ENCODE assay signal across 2 cellular contexts in the genomic region with DNA sequence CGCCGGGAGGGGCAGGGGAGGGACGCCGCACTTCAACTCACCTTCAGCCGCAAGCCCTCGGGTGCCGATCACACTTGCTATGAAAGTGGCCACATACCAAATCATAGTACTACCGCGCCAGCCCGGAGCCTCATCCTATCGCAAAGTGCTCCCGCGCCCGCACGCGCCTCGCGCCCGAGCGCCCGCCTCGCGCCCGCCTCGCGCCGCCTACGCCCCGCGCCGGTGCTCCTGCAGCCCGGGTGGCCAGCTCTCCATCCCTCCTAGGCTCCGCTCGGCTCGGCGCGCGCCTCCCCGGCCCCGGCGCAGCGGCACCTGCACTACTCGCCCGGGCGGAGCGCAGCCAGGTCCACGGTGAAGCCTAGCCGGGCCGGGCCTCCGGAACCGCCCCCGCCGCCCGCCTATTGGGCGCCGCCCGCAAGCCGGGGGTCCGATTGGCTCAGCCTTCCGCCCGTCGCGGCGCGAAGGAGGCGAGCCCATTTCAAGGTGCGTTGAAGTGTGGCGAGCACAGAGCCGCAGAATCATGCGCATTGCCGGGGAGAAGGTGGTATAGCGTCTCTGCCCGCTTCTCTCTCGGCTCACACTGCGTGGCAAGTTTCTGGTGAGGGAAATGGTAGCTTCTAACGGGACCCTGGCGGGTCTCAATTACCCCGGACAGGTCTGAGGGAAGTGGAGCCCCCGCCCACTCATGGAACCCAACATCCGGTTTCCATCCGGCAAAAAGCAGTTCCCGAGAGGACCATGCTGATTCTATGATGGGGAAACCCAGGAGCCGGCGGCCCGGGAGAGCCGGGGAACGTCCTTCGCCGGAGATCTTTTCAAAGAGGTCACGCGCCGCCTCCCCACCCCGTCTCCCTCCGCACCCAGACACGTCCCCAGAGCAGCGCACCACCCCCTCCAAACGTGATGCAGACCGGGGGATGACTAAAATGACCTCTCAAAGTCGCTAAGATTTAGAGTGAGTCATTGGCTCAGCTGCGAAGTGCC.
TF ChIP-seq lines count a peak whose summit lies in the region.

A gene with protein sequence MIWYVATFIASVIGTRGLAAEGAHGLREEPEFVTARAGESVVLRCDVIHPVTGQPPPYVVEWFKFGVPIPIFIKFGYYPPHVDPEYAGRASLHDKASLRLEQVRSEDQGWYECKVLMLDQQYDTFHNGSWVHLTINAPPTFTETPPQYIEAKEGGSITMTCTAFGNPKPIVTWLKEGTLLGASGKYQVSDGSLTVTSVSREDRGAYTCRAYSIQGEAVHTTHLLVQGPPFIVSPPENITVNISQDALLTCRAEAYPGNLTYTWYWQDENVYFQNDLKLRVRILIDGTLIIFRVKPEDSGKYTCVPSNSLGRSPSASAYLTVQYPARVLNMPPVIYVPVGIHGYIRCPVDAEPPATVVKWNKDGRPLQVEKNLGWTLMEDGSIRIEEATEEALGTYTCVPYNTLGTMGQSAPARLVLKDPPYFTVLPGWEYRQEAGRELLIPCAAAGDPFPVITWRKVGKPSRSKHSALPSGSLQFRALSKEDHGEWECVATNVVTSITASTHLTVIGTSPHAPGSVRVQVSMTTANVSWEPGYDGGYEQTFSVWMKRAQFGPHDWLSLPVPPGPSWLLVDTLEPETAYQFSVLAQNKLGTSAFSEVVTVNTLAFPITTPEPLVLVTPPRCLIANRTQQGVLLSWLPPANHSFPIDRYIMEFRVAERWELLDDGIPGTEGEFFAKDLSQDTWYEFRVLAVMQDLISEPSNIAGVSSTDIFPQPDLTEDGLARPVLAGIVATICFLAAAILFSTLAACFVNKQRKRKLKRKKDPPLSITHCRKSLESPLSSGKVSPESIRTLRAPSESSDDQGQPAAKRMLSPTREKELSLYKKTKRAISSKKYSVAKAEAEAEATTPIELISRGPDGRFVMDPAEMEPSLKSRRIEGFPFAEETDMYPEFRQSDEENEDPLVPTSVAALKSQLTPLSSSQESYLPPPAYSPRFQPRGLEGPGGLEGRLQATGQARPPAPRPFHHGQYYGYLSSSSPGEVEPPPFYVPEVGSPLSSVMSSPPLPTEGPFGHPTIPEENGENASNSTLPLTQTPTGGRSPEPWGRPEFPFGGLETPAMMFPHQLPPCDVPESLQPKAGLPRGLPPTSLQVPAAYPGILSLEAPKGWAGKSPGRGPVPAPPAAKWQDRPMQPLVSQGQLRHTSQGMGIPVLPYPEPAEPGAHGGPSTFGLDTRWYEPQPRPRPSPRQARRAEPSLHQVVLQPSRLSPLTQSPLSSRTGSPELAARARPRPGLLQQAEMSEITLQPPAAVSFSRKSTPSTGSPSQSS (N-terminal part only) (minus strand): TSS at position 319 of the 984 bp plus-strand sequence. CDS start 214 bp downstream, at position 105.

TF ChIP-seq in GM23338, 12 proteins besides CTCF, POLR2A, EP300 and RAD21 (continues in another document):
- no peak for TF ChIP-seq EZH2phosphoT487 (IDR thresholded peaks at IDR 0.05; ENCODE audit: unreplicated experiment)
- TF ChIP-seq, protein P1, sequence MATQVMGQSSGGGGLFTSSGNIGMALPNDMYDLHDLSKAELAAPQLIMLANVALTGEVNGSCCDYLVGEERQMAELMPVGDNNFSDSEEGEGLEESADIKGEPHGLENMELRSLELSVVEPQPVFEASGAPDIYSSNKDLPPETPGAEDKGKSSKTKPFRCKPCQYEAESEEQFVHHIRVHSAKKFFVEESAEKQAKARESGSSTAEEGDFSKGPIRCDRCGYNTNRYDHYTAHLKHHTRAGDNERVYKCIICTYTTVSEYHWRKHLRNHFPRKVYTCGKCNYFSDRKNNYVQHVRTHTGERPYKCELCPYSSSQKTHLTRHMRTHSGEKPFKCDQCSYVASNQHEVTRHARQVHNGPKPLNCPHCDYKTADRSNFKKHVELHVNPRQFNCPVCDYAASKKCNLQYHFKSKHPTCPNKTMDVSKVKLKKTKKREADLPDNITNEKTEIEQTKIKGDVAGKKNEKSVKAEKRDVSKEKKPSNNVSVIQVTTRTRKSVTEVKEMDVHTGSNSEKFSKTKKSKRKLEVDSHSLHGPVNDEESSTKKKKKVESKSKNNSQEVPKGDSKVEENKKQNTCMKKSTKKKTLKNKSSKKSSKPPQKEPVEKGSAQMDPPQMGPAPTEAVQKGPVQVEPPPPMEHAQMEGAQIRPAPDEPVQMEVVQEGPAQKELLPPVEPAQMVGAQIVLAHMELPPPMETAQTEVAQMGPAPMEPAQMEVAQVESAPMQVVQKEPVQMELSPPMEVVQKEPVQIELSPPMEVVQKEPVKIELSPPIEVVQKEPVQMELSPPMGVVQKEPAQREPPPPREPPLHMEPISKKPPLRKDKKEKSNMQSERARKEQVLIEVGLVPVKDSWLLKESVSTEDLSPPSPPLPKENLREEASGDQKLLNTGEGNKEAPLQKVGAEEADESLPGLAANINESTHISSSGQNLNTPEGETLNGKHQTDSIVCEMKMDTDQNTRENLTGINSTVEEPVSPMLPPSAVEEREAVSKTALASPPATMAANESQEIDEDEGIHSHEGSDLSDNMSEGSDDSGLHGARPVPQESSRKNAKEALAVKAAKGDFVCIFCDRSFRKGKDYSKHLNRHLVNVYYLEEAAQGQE (IDR thresholded peaks at IDR 0.05; ENCODE audit: unreplicated experiment), result no peak

TF ChIP-seq in K562, 482 proteins besides CTCF, POLR2A, EP300 and RAD21:
- TF ChIP-seq BRD9 (IDR thresholded peaks at IDR 0.05; ENCODE audit: low read depth, partially characterized antibody) (no peak), SAP30 (IDR thresholded peaks at IDR 0.05; ENCODE audit: borderline replicate concordance, insufficient read depth, low read depth, low read length, poor library complexity, severe bottlenecking) (no peak), MED1 (CRISPR knock-in tag; IDR thresholded peaks at IDR 0.05; ENCODE audit: borderline replicate concordance) (no peak), HNRNPL (IDR thresholded peaks at IDR 0.05; ENCODE audit: low read depth, low read length) (no peak), PURB (CRISPR knock-in tag; IDR thresholded peaks at IDR 0.05; ENCODE audit: low read depth) (no peak), POLR2B (IDR thresholded peaks at IDR 0.05; ENCODE audit: low read depth, partially characterized antibody) (no peak), CREBBP (IDR thresholded peaks at IDR 0.05; ENCODE audit: low read depth, low read length) (no peak), SETDB1 (IDR thresholded peaks at IDR 0.05; ENCODE audit: low read length) (no peak), NFYB (IDR thresholded peaks at IDR 0.05; ENCODE audit: extremely low read depth, insufficient read length) (peak; percentile 42), ZNF253 (CRISPR knock-in tag; conservative IDR thresholded peaks at IDR 0.05) (no peak), RBBP5 (IDR thresholded peaks at IDR 0.05; ENCODE audit: borderline replicate concordance, insufficient read depth, low read length, poor library complexity, severe bottlenecking) (no peak), RBM25 (IDR thresholded peaks at IDR 0.05; ENCODE audit: low read depth, low read length, severe bottlenecking) (peak; percentile 80), ZNF780A (CRISPR knock-in tag; IDR thresholded peaks at IDR 0.05) (no peak), TCF3 (CRISPR knock-in tag; IDR thresholded peaks at IDR 0.05) (no peak), TEAD2 (tag; IDR thresholded peaks at IDR 0.05) (no peak)
- TF ChIP-seq, protein P2, sequence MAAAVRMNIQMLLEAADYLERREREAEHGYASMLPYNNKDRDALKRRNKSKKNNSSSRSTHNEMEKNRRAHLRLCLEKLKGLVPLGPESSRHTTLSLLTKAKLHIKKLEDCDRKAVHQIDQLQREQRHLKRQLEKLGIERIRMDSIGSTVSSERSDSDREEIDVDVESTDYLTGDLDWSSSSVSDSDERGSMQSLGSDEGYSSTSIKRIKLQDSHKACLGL (CRISPR knock-in tag; IDR thresholded peaks at IDR 0.05; ENCODE audit: borderline replicate concordance, poor library complexity, severe bottlenecking), result no peak
- TF ChIP-seq, protein P3, sequence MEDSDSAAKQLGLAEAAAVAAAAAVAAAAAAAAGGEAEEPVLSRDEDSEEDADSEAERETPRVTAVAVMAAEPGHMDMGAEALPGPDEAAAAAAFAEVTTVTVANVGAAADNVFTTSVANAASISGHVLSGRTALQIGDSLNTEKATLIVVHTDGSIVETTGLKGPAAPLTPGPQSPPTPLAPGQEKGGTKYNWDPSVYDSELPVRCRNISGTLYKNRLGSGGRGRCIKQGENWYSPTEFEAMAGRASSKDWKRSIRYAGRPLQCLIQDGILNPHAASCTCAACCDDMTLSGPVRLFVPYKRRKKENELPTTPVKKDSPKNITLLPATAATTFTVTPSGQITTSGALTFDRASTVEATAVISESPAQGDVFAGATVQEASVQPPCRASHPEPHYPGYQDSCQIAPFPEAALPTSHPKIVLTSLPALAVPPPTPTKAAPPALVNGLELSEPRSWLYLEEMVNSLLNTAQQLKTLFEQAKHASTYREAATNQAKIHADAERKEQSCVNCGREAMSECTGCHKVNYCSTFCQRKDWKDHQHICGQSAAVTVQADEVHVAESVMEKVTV (CRISPR knock-in tag; IDR thresholded peaks at IDR 0.05), result no peak
- TF ChIP-seq, protein P4, sequence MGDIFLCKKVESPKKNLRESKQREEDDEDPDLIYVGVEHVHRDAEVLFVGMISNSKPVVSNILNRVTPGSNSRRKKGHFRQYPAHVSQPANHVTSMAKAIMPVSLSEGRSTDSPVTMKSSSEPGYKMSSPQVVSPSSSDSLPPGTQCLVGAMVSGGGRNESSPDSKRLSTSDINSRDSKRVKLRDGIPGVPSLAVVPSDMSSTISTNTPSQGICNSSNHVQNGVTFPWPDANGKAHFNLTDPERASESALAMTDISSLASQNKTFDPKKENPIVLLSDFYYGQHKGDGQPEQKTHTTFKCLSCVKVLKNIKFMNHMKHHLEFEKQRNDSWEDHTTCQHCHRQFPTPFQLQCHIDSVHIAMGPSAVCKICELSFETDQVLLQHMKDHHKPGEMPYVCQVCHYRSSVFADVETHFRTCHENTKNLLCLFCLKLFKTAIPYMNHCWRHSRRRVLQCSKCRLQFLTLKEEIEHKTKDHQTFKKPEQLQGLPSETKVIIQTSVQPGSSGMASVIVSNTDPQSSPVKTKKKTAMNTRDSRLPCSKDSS (IDR thresholded peaks at IDR 0.05; ENCODE audit: low read depth, partially characterized antibody), result no peak
- TF ChIP-seq, protein P5, sequence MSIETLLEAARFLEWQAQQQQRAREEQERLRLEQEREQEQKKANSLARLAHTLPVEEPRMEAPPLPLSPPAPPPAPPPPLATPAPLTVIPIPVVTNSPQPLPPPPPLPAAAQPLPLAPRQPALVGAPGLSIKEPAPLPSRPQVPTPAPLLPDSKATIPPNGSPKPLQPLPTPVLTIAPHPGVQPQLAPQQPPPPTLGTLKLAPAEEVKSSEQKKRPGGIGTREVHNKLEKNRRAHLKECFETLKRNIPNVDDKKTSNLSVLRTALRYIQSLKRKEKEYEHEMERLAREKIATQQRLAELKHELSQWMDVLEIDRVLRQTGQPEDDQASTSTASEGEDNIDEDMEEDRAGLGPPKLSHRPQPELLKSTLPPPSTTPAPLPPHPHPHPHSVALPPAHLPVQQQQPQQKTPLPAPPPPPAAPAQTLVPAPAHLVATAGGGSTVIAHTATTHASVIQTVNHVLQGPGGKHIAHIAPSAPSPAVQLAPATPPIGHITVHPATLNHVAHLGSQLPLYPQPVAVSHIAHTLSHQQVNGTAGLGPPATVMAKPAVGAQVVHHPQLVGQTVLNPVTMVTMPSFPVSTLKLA (conservative IDR thresholded peaks at IDR 0.05), result no peak
- TF ChIP-seq, protein P6, sequence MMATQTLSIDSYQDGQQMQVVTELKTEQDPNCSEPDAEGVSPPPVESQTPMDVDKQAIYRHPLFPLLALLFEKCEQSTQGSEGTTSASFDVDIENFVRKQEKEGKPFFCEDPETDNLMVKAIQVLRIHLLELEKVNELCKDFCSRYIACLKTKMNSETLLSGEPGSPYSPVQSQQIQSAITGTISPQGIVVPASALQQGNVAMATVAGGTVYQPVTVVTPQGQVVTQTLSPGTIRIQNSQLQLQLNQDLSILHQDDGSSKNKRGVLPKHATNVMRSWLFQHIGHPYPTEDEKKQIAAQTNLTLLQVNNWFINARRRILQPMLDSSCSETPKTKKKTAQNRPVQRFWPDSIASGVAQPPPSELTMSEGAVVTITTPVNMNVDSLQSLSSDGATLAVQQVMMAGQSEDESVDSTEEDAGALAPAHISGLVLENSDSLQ (IDR thresholded peaks at IDR 0.05), result peak; percentile 76
- TF ChIP-seq, protein P7, sequence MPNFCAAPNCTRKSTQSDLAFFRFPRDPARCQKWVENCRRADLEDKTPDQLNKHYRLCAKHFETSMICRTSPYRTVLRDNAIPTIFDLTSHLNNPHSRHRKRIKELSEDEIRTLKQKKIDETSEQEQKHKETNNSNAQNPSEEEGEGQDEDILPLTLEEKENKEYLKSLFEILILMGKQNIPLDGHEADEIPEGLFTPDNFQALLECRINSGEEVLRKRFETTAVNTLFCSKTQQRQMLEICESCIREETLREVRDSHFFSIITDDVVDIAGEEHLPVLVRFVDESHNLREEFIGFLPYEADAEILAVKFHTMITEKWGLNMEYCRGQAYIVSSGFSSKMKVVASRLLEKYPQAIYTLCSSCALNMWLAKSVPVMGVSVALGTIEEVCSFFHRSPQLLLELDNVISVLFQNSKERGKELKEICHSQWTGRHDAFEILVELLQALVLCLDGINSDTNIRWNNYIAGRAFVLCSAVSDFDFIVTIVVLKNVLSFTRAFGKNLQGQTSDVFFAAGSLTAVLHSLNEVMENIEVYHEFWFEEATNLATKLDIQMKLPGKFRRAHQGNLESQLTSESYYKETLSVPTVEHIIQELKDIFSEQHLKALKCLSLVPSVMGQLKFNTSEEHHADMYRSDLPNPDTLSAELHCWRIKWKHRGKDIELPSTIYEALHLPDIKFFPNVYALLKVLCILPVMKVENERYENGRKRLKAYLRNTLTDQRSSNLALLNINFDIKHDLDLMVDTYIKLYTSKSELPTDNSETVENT (CRISPR knock-in tag; IDR thresholded peaks at IDR 0.05), result no peak
